ENCODE assay signal across 7 cellular contexts in the genomic region with DNA sequence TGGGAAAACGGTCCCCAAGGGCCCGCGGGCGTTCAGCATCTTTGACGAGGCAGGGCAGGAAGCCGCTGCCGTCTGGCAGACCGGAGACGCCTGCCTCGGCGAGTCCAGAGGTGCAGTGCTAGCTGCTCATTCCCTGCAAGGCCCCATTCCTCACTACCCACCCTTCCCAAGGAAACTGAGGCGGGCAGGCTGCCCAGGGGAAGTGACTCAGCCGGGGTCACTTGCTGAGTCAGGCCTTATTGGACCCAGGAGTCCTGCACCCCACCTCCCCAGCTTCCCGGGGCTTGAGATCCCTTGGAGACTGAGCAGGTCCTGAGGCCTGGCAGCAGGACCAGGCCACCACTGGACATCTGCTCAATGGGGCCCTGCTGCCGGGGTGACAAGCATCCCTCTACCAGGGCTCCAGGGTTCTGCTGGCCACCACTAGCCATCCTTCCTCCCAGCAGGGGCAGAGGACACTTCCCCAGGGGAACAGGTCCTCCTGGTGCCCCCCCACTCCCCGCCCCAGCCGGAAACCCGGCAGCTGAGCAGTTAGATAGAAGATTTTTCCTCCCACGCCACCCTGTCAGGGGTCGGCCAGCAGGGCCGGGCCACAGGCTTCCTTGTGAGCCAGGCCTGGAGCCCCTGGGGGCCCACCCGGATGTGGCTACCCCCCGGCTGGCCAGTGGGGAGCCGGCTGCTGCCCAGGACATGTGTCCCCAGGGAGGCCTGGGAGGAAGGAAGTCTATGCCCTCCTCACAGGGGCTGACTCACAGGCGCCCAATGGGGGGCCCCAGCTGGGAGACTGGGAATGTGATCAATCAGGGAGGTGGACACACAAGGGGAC. TPM values are rescaled to one million over a fixed set of nuclear protein-coding genes. Genes with fewer than 3 reads are reported as not detected.
DNase-seq lines count a peak whose midpoint lies in the region; ATAC-seq, FAIRE-seq and TF ChIP-seq lines count a peak whose summit lies in the region.

No MANE protein-coding gene starts in this region.

- H3K27me3 Mint-ChIP-seq in T-helper 17 cell (no peaks in the 10 kb centered on the region), nephron (ENCODE audit: low read depth) (peaks cover 3% of the 10 kb centered on the region)

- CTCF ChIA-PET in H1 (lab: Charles Lee; ENCODE audit: partially characterized antibody): interaction anchor here (0.6 to 22.8 kb wide), 5 partner anchors 10 to 512 kb away, joined by 3 to 838 read pairs (median 6); no protein-coding TSS in a partner anchor

- H3K23ac ChIP-seq in H1 (ENCODE audit: insufficient read length): no peak overlapping the region

- peaks cover 19 to 26% of the 10 kb centered on the region in 2 experiments for H4K20me1 ChIP-seq in H1 (replicated peaks in 1 of 2; ENCODE audit: control insufficient read depth in 1 of 2, insufficient read depth in 2 of 2, low read length in 2 of 2)

- peaks cover 51% of the 10 kb centered on the region for H3K4me1 Mint-ChIP-seq in T-helper 17 cell
- peaks cover 37% of the 10 kb centered on the region for H3K4me1 Mint-ChIP-seq in nephron

- H3K9ac ChIP-seq in H1 (replicated peaks in 1 of 4; ENCODE audit: extremely low read depth in 1 of 4, low read depth in 3 of 4, low read length in 3 of 4): no peak overlapping the region

- no peak overlapping the region for H3K14ac ChIP-seq in H1 (ENCODE audit: insufficient read length)

- no peak overlapping the region; the same call in 1 of the 2 replicates for H4K8ac ChIP-seq in H1 (ENCODE audit: extremely low read depth, insufficient read depth, low read length)

- ATAC-seq in T-helper 17 cell (no peak), HG03175 (IDR thresholded peaks at IDR 0.05; ENCODE audit: unreplicated experiment) (no peak)

- no peak for TF ChIP-seq CTCF in H1 (IDR thresholded peaks at IDR 0.05; ENCODE audit: control extremely low read depth in 1 of 3, insufficient read depth in 1 of 3, low read depth in 1 of 3, low read length in 3 of 3)
- TF ChIP-seq CTCF in nephron (IDR thresholded peaks at IDR 0.05; ENCODE audit: unreplicated experiment in 3 of 3): no peak

- H3K18ac ChIP-seq in H1 (ENCODE audit: extremely low read depth, low read length): no peak overlapping the region; the same call in 1 of the 2 replicates

- H2BK5ac ChIP-seq in H1 (ENCODE audit: low read depth, low read length): peak overlapping the region; percentile 94

- H2BK12ac ChIP-seq in H1 (ENCODE audit: low read depth, low read length): 0 out of 2 replicates have a peak overlapping the region, but pooled peaks have one; percentile 84

- peaks cover 39 to 83% of the 10 kb centered on the region in 2 experiments for H3K79me2 ChIP-seq in H1 (ENCODE audit: control insufficient read depth in 1 of 2, insufficient read depth in 2 of 2, low read length in 2 of 2)

- H3K4me3 Mint-ChIP-seq in T-helper 17 cell: peak overlapping the region; percentile 84
- H3K4me3 Mint-ChIP-seq in nephron: peak overlapping the region in 1 of 3 experiments; percentile 68

- no peaks in the 10 kb centered on the region for H3K9me3 Mint-ChIP-seq in nephron

- H3K4me3 ChIP-seq in H7 (ENCODE audit: insufficient read depth, low read depth, low read length): no peak overlapping the region
- no peak overlapping the region for H3K4me3 ChIP-seq in H1 (ENCODE audit: extremely low read depth in 1 of 4, insufficient read depth in 2 of 4, low read depth in 3 of 4, low read length in 4 of 4)

- no peak for TF ChIP-seq EP300 in H1 (IDR thresholded peaks at IDR 0.05; ENCODE audit: borderline replicate concordance in 1 of 2, low read depth in 2 of 2, low read length in 2 of 2)

- H3K4ac ChIP-seq in H1 (replicated peaks; ENCODE audit: insufficient read length, low read depth, low read length): no peak overlapping the region

- H3K27ac Mint-ChIP-seq in T-helper 17 cell (peak overlapping the region; percentile 97), nephron (peak overlapping the region in 2 of 3 experiments; percentile 44 to 74)

- peaks cover 14% of the 10 kb centered on the region for H3K79me1 ChIP-seq in H1 (ENCODE audit: low read depth, low read length)

- H3K9me3 ChIP-seq in T-helper 17 cell (ENCODE audit: control insufficient read depth, low read length, poor library complexity, severe bottlenecking) (no peaks in the 10 kb centered on the region), H1 (ENCODE audit: insufficient read depth in 2 of 2, low read depth in 1 of 2, low read length in 1 of 2) (no peaks in the 10 kb centered on the region)

- H4K91ac ChIP-seq in H1 (replicated peaks; ENCODE audit: insufficient read length, low read length): peak overlapping the region; percentile 92

- no peaks in the 10 kb centered on the region for H3K27me3 ChIP-seq in H7 (ENCODE audit: control insufficient read depth, insufficient read depth, low read length)
- H3K27me3 ChIP-seq in H1 (replicated peaks in 1 of 4; ENCODE audit: control insufficient read depth in 3 of 4, extremely low read depth in 1 of 4, insufficient read depth in 3 of 4, low read length in 3 of 4): no peaks in the 10 kb centered on the region

- no peak for FAIRE-seq in H1 (lab: Jason Lieb, UNC)

- no peak overlapping the region; a peak in 2 of 4 replicates for H3K4me2 ChIP-seq in H1 (ENCODE audit: insufficient read depth in 1 of 2, low read depth in 2 of 2, low read length in 2 of 2)

- H2BK15ac ChIP-seq in H1 (ENCODE audit: low read length): peak overlapping the region; percentile 92; the same call in 1 of the 2 replicates

- no peak overlapping the region for H3K56ac ChIP-seq in H1 (replicated peaks; ENCODE audit: insufficient read length, low read depth, low read length)

- no peak overlapping the region for H2AFZ ChIP-seq in H1 (ENCODE audit: low read length)

- H2BK20ac ChIP-seq in H1 (ENCODE audit: low read length): no peak overlapping the region

- peak overlapping the region; percentile 98; the same call in 1 of the 2 replicates for H2AK5ac ChIP-seq in H1 (ENCODE audit: low read depth, low read length)

- H4K5ac ChIP-seq in H1 (ENCODE audit: insufficient read length, low read depth, low read length): no peak overlapping the region

- peaks cover 31 to 67% (median 48%) of the 10 kb centered on the region in 4 experiments for H3K4me1 ChIP-seq in H1 (replicated peaks in 1 of 4; ENCODE audit: control insufficient read depth in 3 of 4, insufficient read depth in 4 of 4, low read length in 3 of 4)

- no peak for TF ChIP-seq POLR2A in H1 (IDR thresholded peaks at IDR 0.05; ENCODE audit: control extremely low read depth in 1 of 2, low read depth in 2 of 2, low read length in 2 of 2)

- H3K36me3 ChIP-seq in H7 (replicated peaks; ENCODE audit: control insufficient read depth, insufficient read depth, low read length): no peaks in the 10 kb centered on the region; the same call in 1 of the 2 replicates
- H3K36me3 ChIP-seq in H1 (ENCODE audit: control insufficient read depth in 2 of 4, insufficient read depth in 4 of 4, low read length in 3 of 4): no peaks in the 10 kb centered on the region

- peaks cover 11% of the 10 kb centered on the region; the same call in 1 of the 2 replicates for H3K23me2 ChIP-seq in H1 (ENCODE audit: low read depth, low read length)

- peaks cover 4% of the 10 kb centered on the region for H3K36me3 Mint-ChIP-seq in T-helper 17 cell (ENCODE audit: low read depth)
- H3K36me3 Mint-ChIP-seq in nephron (ENCODE audit: low read depth): no peaks in the 10 kb centered on the region

- POLR2A ChIA-PET in H1 (lab: Charles Lee; ENCODE audit: partially characterized antibody): interaction anchor here (0.8 to 4.3 kb wide), 7 partner anchors 9 to 42 kb away, joined by 3 to 29 read pairs (median 5); no protein-coding TSS in a partner anchor

- TF ChIP-seq RAD21 in H1 (IDR thresholded peaks at IDR 0.05 in 1 of 2, conservative IDR thresholded peaks at IDR 0.05 in 1 of 2; ENCODE audit: low read depth in 2 of 2, low read length in 2 of 2): no peak

- no peak overlapping the region for H3K27ac ChIP-seq in H1 (ENCODE audit: low read depth, low read length)

- DNase-seq in H7: peak; percentile 73
- peak in 1 of 3 donors; percentile 22 for DNase-seq in T-helper 17 cell
- no peak for DNase-seq in H1 (ENCODE audit: low read depth in 1 of 2, low spot score in 2 of 2)
- DNase-seq in NCI-H2029 (lab: John Stamatoyannopoulos, UW): no peak
- no peak for DNase-seq in DMS53 (lab: John Stamatoyannopoulos, UW)

- no peak overlapping the region for H2BK120ac ChIP-seq in H1 (replicated peaks; ENCODE audit: low read depth, low read length)

- WGBS in H1 (ENCODE audit: extremely low coverage in 1 of 2, insufficient coverage in 1 of 2, insufficient read length in 1 of 2, insufficient replicate concordance in 2 of 2, low coverage in 1 of 2, low lambda C conversion rate in 2 of 2, missing lambda C conversion rate in 1 of 2), 2 experiments: 82% methylated on average over 24 of the region's 25 CpGs; no CpG with 5 or more reads in 1 of the 2 experiments

TF ChIP-seq in H1, 55 proteins besides CTCF, POLR2A, EP300 and RAD21:
- no peak for TF ChIP-seq ASH2L (IDR thresholded peaks at IDR 0.05; ENCODE audit: low read length)
- TF ChIP-seq SAP30 (IDR thresholded peaks at IDR 0.05; ENCODE audit: insufficient read depth, insufficient replicate concordance, low read length): no peak

RNA-seq across cellular contexts. Expression of a gene that starts 3.9 kb away (rescaled TPM):
- total RNA-seq in H7 (2014; rRNA removed; shearing (Covaris generic)): 21.8 and 26.8 TPM in 2 replicates
- total RNA-seq in T-helper 17 cell: 10 to 100 TPM; 38.7 to 39.3 TPM
- 29.8 and 34.1 TPM in 2 replicates for total RNA-seq in H1 (2021; fragmentation: NEBNext Ultra II Directional; extraction: Animal tissue kit (Norgen Biotek cat#: 25700))
- 20.8 and 25.1 TPM in 2 replicates for polyA plus RNA-seq in H1 (2011; rRNA removed)
- polyA plus RNA-seq in H1 (2011; cell fraction: cytosol; rRNA removed): 18.3 TPM
- polyA plus RNA-seq in H1 (2011; cell fraction: nucleus; rRNA removed): 18.8 TPM
- 18.4 to 20.9 TPM (median 20.6 TPM) in 4 replicates for polyA plus RNA-seq in H1 (2012, experiment 1 of 2)
- 12.1 TPM for polyA plus RNA-seq in H1 (2012, experiment 2 of 2)
- polyA plus RNA-seq in H1 (2013, experiment 1 of 2): 20.8 TPM
- polyA plus RNA-seq in H1 (2013, experiment 2 of 2): 21.5 TPM
- polyA minus RNA-seq in H1 (2011; rRNA and poly(A)+ RNA removed): 12.6 and 17.8 TPM in 2 replicates
- 19.1 TPM for polyA minus RNA-seq in H1 (2011; cell fraction: cytosol; rRNA and poly(A)+ RNA removed)
- polyA minus RNA-seq in H1 (2011; cell fraction: nucleus; rRNA and poly(A)+ RNA removed): 14.7 TPM

RNA-seq across cellular contexts. Expression of a gene that starts 40.7 kb away (rescaled TPM):
- 7.1 and 10.1 TPM in 2 replicates for total RNA-seq in H7 (2014; rRNA removed; shearing (Covaris generic))
- total RNA-seq in T-helper 17 cell: 1 to 10 TPM; 2.1 to 2.5 TPM
- total RNA-seq in H1 (2021; fragmentation: NEBNext Ultra II Directional; extraction: Animal tissue kit (Norgen Biotek cat#: 25700)): 12.3 and 13.7 TPM in 2 replicates
- polyA plus RNA-seq in H1 (2011; rRNA removed): 5.2 and 9.7 TPM in 2 replicates
- 7.1 TPM for polyA plus RNA-seq in H1 (2011; cell fraction: cytosol; rRNA removed)
- 8.6 TPM for polyA plus RNA-seq in H1 (2011; cell fraction: nucleus; rRNA removed)
- polyA plus RNA-seq in H1 (2012, experiment 1 of 2): 5.3 to 9.2 TPM (median 8.8 TPM) in 4 replicates
- 12.2 TPM for polyA plus RNA-seq in H1 (2012, experiment 2 of 2)
- 6.6 TPM for polyA plus RNA-seq in H1 (2013, experiment 1 of 2)
- polyA plus RNA-seq in H1 (2013, experiment 2 of 2): 6.6 TPM
- 2.0 and 2.5 TPM in 2 replicates for polyA minus RNA-seq in H1 (2011; rRNA and poly(A)+ RNA removed)
- 5.1 TPM for polyA minus RNA-seq in H1 (2011; cell fraction: cytosol; rRNA and poly(A)+ RNA removed)
- 5.7 TPM for polyA minus RNA-seq in H1 (2011; cell fraction: nucleus; rRNA and poly(A)+ RNA removed)
